9 cellular contexts compared by ENCODE assay signal in the genomic region with DNA sequence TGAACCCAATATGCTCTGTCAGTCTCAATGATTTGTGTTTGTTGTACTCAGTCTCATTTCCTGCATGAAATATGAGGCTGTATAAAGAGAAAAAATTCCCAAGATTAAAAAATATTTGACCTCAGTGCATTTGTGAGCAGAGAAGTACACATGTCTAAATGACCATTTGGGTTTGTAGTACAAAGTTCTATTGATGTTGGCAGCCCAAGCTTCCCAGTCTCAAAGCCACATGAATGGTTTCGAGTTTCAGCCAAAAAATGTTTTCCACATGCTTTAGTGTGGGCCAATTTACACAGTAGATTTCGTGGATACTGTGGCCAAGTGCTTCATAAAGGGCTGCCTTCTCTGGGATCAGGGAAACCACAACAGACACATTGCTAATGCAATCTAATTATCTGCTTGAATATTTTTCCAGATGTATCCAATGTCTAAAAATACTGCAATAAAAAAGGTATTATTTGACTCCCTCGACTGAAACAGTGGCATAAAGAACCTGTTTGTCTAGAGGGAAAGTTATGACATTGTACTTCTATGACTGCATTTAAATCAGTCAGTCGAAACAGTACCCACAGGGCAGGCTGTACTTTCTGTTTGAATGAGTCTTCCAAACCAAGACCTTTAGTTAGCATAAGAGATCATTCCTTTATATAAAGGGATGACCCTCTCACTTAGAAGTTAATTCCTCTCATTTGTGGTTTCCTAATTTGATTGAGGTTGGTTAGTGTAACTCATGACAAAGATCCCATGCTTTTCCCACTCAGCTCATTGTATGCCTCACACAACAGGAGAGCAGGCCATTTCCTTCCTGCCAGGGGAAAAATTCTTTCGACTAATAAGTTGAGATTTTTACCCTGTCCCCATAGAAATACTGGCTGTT.
DNase-seq lines count a peak whose midpoint lies in the region; TF ChIP-seq lines count a peak whose summit lies in the region.
"Had no signal": no experiment of that assay in that cellular context is flagged by ENCODE, and none has a peak within 500 bp of the region (broad histone marks: within the 10 kb centered on the region; RNA-seq: fewer than 3 reads in every experiment).

No MANE protein-coding gene starts in this region.

- H3K9me3 Mint-ChIP-seq in nephron: no peaks in the 10 kb centered on the region

- H3K27me3 Mint-ChIP-seq in nephron (ENCODE audit: low read depth): peaks cover 13% of the 10 kb centered on the region

- peak overlapping the region in 1 of 3 experiments; percentile 19 for H3K4me3 Mint-ChIP-seq in nephron
- H3K4me3 Mint-ChIP-seq: immature natural killer cell had no signal

- H3K4me3 ChIP-seq in AG09309 (ENCODE audit: control insufficient read depth, low read depth, low read length): no peak overlapping the region
- no peak overlapping the region for H3K4me3 ChIP-seq in epithelial cell of esophagus (ENCODE audit: low read length)

- in situ Hi-C loops in KBM-7 (cut with MboI; ENCODE audit: low pct_unique_long_range_greater_than_20kb, low sequenced_read_pairs): no loop called here

- no peaks in the 10 kb centered on the region for H3K36me3 Mint-ChIP-seq in nephron (ENCODE audit: low read depth)
- H3K36me3 Mint-ChIP-seq: immature natural killer cell had no signal

- H3K27ac Mint-ChIP-seq in nephron: peak overlapping the region; percentile 90 to 91 (median 90)
- H3K27ac Mint-ChIP-seq: immature natural killer cell had no signal

- DNase-seq in AG09309 (ENCODE audit: low read depth): peak; percentile 89
- peak; percentile 76 for DNase-seq in NCI-H2196 (lab: John Stamatoyannopoulos, UW; ENCODE audit: unreplicated experiment)
- peak; percentile 76 for DNase-seq in epithelial cell of esophagus (ENCODE audit: low read depth)
- DNase-seq in activated T-cell treated with anti-CD3 and anti-CD28 coated beads for 4 hours: no peak
- DNase-seq in KBM-7: no peak
- no peak for DNase-seq in cerebellum (ENCODE audit: low spot score)
- DNase-seq in T-helper 9 cell: no peak
- DNase-seq: immature natural killer cell had no signal

- TF ChIP-seq CTCF in AG09309 (IDR thresholded peaks at IDR 0.05; ENCODE audit: control insufficient read depth, insufficient read depth, low read depth, low read length, missing control alignments) (no peak), epithelial cell of esophagus (IDR thresholded peaks at IDR 0.05; ENCODE audit: insufficient read depth, low read depth, low read length, missing control alignments) (no peak), nephron (IDR thresholded peaks at IDR 0.05; ENCODE audit: unreplicated experiment in 3 of 3) (no peak)

- H3K4me1 Mint-ChIP-seq in nephron: peaks cover 33% of the 10 kb centered on the region
- H3K4me1 Mint-ChIP-seq: immature natural killer cell had no signal

Comparison
In these comparisons a context has a peak if more than half of its experiments do, and no peak if none do; other contexts are left out.
1. DNase-seq: peak in AG09309 (single experiment), NCI-H2196 (single experiment) and epithelial cell of esophagus (single experiment); none in activated T-cell treated with anti-CD3 and anti-CD28 coated beads for 4 hours (single experiment), KBM-7 (single experiment), cerebellum (single experiment) and T-helper 9 cell (single experiment).